14 cellular contexts compared by ENCODE assay signal in genomic region chr20:10509411-10509810, GRCh38.
DNase-seq lines count a peak whose midpoint lies in the region; ATAC-seq, FAIRE-seq and TF ChIP-seq lines count a peak whose summit lies in the region.
"Had no signal": no experiment of that assay in that cellular context is flagged by ENCODE, and none has a peak within 500 bp of the region (broad histone marks: within the 10 kb centered on the region; RNA-seq: fewer than 3 reads in every experiment).

No MANE protein-coding gene starts in this region.

- no peaks in the 10 kb centered on the region for H3K9me3 Mint-ChIP-seq in nephron
- no peaks in the 10 kb centered on the region for H3K9me3 Mint-ChIP-seq in natural killer cell treated with Interleukin-12 subunit alpha and Interleukin-12 subunit beta and Interleukin-15 and Interleukin-18, amount 100 ng/mL, for 72 hours
- H3K9me3 Mint-ChIP-seq: neural crest cell had no signal

- peak overlapping the region; percentile 87 for H3K27ac ChIP-seq in SK-N-MC
- peak overlapping the region; percentile 82 to 90 for H3K27ac ChIP-seq in breast epithelium
- H3K27ac ChIP-seq in thyroid gland: peak overlapping the region in 2 of 3 donors; percentile 44 to 72
- no peak overlapping the region for H3K27ac ChIP-seq in pancreas
- H3K27ac ChIP-seq: PC-9 had no signal

- H3K36me3 Mint-ChIP-seq in nephron (ENCODE audit: low read depth): no peaks in the 10 kb centered on the region
- no peaks in the 10 kb centered on the region for H3K36me3 Mint-ChIP-seq in natural killer cell treated with Interleukin-12 subunit alpha and Interleukin-12 subunit beta and Interleukin-15 and Interleukin-18, amount 100 ng/mL, for 72 hours

- H3K4me1 ChIP-seq in breast epithelium (peaks cover 4 to 28% of the 10 kb centered on the region in 2 donors), thyroid gland (peaks cover 26 to 56% of the 10 kb centered on the region in 2 donors), pancreas (peaks cover 3 to 31% (median 17%) of the 10 kb centered on the region in 3 donors)

- peaks cover 74% of the 10 kb centered on the region for H3K4me1 Mint-ChIP-seq in nephron
- peaks cover 32 to 38% of the 10 kb centered on the region in 2 donors for H3K4me1 Mint-ChIP-seq in natural killer cell treated with Interleukin-12 subunit alpha and Interleukin-12 subunit beta and Interleukin-15 and Interleukin-18, amount 100 ng/mL, for 72 hours (ENCODE audit: low read depth in 2 of 2)

- H3K4me3 Mint-ChIP-seq in nephron: no peak overlapping the region
- no peak overlapping the region for H3K4me3 Mint-ChIP-seq in natural killer cell treated with Interleukin-12 subunit alpha and Interleukin-12 subunit beta and Interleukin-15 and Interleukin-18, amount 100 ng/mL, for 72 hours
- H3K4me3 Mint-ChIP-seq: neural crest cell had no signal

- peak overlapping the region; percentile 95 to 98 (median 96) for H3K27ac Mint-ChIP-seq in nephron
- peak overlapping the region in 1 of 2 donors; percentile 24 for H3K27ac Mint-ChIP-seq in natural killer cell treated with Interleukin-12 subunit alpha and Interleukin-12 subunit beta and Interleukin-15 and Interleukin-18, amount 100 ng/mL, for 72 hours

- no peak for ATAC-seq in natural killer cell treated with Interleukin-12 subunit alpha and Interleukin-12 subunit beta and Interleukin-15 and Interleukin-18, amount 100 ng/mL, for 72 hours
- no peak for ATAC-seq in pancreas
- ATAC-seq in GM18909 (IDR thresholded peaks at IDR 0.05; ENCODE audit: poor library complexity, unreplicated experiment): no peak

- no peaks in the 10 kb centered on the region for H3K27me3 Mint-ChIP-seq in nephron (ENCODE audit: low read depth)
- H3K27me3 Mint-ChIP-seq in natural killer cell treated with Interleukin-12 subunit alpha and Interleukin-12 subunit beta and Interleukin-15 and Interleukin-18, amount 100 ng/mL, for 72 hours: no peaks in the 10 kb centered on the region

- H3K9ac ChIP-seq in SK-N-MC (ENCODE audit: insufficient read length): no peak overlapping the region

- intact Hi-C loops in breast epithelium (cut with DNase I; ENCODE audit: low total_unique reads): no loop called here
- intact Hi-C loops in thyroid gland (cut with DNase I): no loop called here
- intact Hi-C loops in pancreas (cut with DNase I): no loop called here

- no peak for FAIRE-seq in pancreas (lab: Jason Lieb, UNC)

- H3K4me3 ChIP-seq in SK-N-MC (no peak overlapping the region), breast epithelium (no peak overlapping the region), thyroid gland (replicated peaks in 1 of 3) (no peak overlapping the region), pancreas (no peak overlapping the region)
- H3K4me3 ChIP-seq: lung, PC-9 had no signal

- H3K9me3 ChIP-seq in SK-N-MC (ENCODE audit: low read depth, low read length) (no peaks in the 10 kb centered on the region), breast epithelium (no peaks in the 10 kb centered on the region), thyroid gland (no peaks in the 10 kb centered on the region), pancreas (no peaks in the 10 kb centered on the region)

- DNase-seq in SK-N-MC (ENCODE audit: low read depth, low spot score) (no peak), breast epithelium (ENCODE audit: low spot score in 2 of 2) (no peak), thyroid gland (no peak), pancreas (no peak)
- DNase-seq in natural killer cell treated with Interleukin-12 subunit alpha and Interleukin-12 subunit beta and Interleukin-15 and Interleukin-18, amount 100 ng/mL, for 72 hours (ENCODE audit: low spot score): no peak
- DNase-seq: effector CD4-positive, alpha-beta T cell; GF-D8; MV-4-11; PC-9 had no signal

- H3K36me3 ChIP-seq in SK-N-MC (ENCODE audit: insufficient read depth, low read length): no peaks in the 10 kb centered on the region
- no peaks in the 10 kb centered on the region for H3K36me3 ChIP-seq in breast epithelium
- H3K36me3 ChIP-seq in thyroid gland: no peaks in the 10 kb centered on the region
- no peaks in the 10 kb centered on the region for H3K36me3 ChIP-seq in pancreas
- H3K36me3 ChIP-seq: brain microvascular endothelial cell had no signal

- H3K27me3 ChIP-seq in breast epithelium (no peaks in the 10 kb centered on the region), thyroid gland (no peaks in the 10 kb centered on the region), pancreas (no peaks in the 10 kb centered on the region)
- H3K27me3 ChIP-seq: brain microvascular endothelial cell had no signal

- WGBS in thyroid gland, 2 donors: 86 to 88% methylated on average over 6 of the region's 6 CpGs
- WGBS in pancreas, 2 donors: 95 to 97% methylated on average over 6 of the region's 6 CpGs

- TF ChIP-seq CTCF in breast epithelium (IDR thresholded peaks at IDR 0.05) (no peak), nephron (IDR thresholded peaks at IDR 0.05; ENCODE audit: unreplicated experiment in 3 of 3) (no peak), thyroid gland (IDR thresholded peaks at IDR 0.05) (no peak), pancreas (IDR thresholded peaks at IDR 0.05) (no peak)

- no peak for TF ChIP-seq POLR2A in breast epithelium (IDR thresholded peaks at IDR 0.05)
- TF ChIP-seq POLR2A in thyroid gland (IDR thresholded peaks at IDR 0.05): no peak

Comparison
In these comparisons a context has a peak if more than half of its experiments do, and no peak if none do; other contexts are left out.
1. H3K27ac ChIP-seq: peak in SK-N-MC (single experiment), breast epithelium (2 of 2) and thyroid gland (2 of 3); none in pancreas (0 of 4).